8 cellular contexts compared by ENCODE assay signal in genomic region chr2:219178377-219179175, GRCh38. TPM values are rescaled to one million over a fixed set of nuclear protein-coding genes. Genes with fewer than 3 reads are reported as not detected.
DNase-seq lines count a peak whose midpoint lies in the region; ATAC-seq and TF ChIP-seq lines count a peak whose summit lies in the region.

No MANE protein-coding gene starts in this region.

- DNase-seq in GM10266 (ENCODE audit: extremely low spot score), result peak; percentile 51
- DNase-seq in LoVo (ENCODE audit: low spot score), result peak; percentile 7
- peak; percentile 50 for DNase-seq in activated CD8-positive, alpha-beta T cell treated with anti-CD3 and anti-CD28 coated beads for 36 hours
- DNase-seq in erythroblast (lab: John Stamatoyannopoulos, UW), result peak; percentile 74 to 84
- DNase-seq in naive B cell, result no peak
- DNase-seq in tibial nerve (ENCODE audit: low spot score in 2 of 2), result peak; percentile 39 to 40
- DNase-seq in HK-2 (ENCODE audit: unreplicated experiment), result no peak

- H3K9me3 Mint-ChIP-seq in activated CD8-positive, alpha-beta T cell treated with anti-CD3 and anti-CD28 coated beads for 36 hours, result no peaks in the 10 kb centered on the region
- no peaks in the 10 kb centered on the region for H3K9me3 Mint-ChIP-seq in naive B cell

- H3K27me3 ChIP-seq in tibial nerve, result no peaks in the 10 kb centered on the region

- no peak for TF ChIP-seq CTCF in GM10266 (IDR thresholded peaks at IDR 0.05; ENCODE audit: control insufficient read depth, insufficient read depth, low read depth, missing control alignments)
- no peak for TF ChIP-seq CTCF in activated CD8-positive, alpha-beta T cell treated with anti-CD3 and anti-CD28 coated beads for 36 hours (IDR thresholded peaks at IDR 0.05)
- TF ChIP-seq CTCF in tibial nerve (IDR thresholded peaks at IDR 0.05), result peak in 1 of 5 experiments; percentile 1

- CTCF ChIA-PET in activated CD8-positive, alpha-beta T cell treated with anti-CD3 and anti-CD28 coated beads for 36 hours (lab: Charles Lee), result interaction anchor here (0.7 to 2.0 kb wide), 3 partner anchors 14 to 70 kb away, joined by 3 to 8 read pairs (median 4); partner anchors contain the start of gene NHEJ1

- peak overlapping the region; percentile 92 to 99 (median 98) for H3K27ac ChIP-seq in tibial nerve

- H3K27ac Mint-ChIP-seq in activated CD8-positive, alpha-beta T cell treated with anti-CD3 and anti-CD28 coated beads for 36 hours, result peak overlapping the region; percentile 90
- peak overlapping the region; percentile 86 to 99 (median 91) for H3K27ac Mint-ChIP-seq in naive B cell

- no peak for TF ChIP-seq EP300 in tibial nerve (IDR thresholded peaks at IDR 0.05)

- peak overlapping the region; percentile 97 for H3K4me3 Mint-ChIP-seq in activated CD8-positive, alpha-beta T cell treated with anti-CD3 and anti-CD28 coated beads for 36 hours
- peak overlapping the region; percentile 82 to 99 (median 95) for H3K4me3 Mint-ChIP-seq in naive B cell

- H3K36me3 ChIP-seq in tibial nerve, result peaks cover 0 to 57% (median 23%) of the 10 kb centered on the region in 3 donors

- peaks cover 53% of the 10 kb centered on the region for H3K4me1 Mint-ChIP-seq in activated CD8-positive, alpha-beta T cell treated with anti-CD3 and anti-CD28 coated beads for 36 hours (ENCODE audit: low read depth)
- H3K4me1 Mint-ChIP-seq in naive B cell, result peaks cover 44 to 60% (median 50%) of the 10 kb centered on the region in 3 donors

- TF ChIP-seq POLR2A in erythroblast (IDR thresholded peaks at IDR 0.05; ENCODE audit: low read length) (no peak), tibial nerve (IDR thresholded peaks at IDR 0.05) (no peak)

- peaks cover 3 to 42% (median 25%) of the 10 kb centered on the region in 4 donors for H3K4me1 ChIP-seq in tibial nerve

- peaks cover 32% of the 10 kb centered on the region for H3K36me3 Mint-ChIP-seq in activated CD8-positive, alpha-beta T cell treated with anti-CD3 and anti-CD28 coated beads for 36 hours (ENCODE audit: low read depth)
- peaks cover 15 to 28% of the 10 kb centered on the region in 2 donors for H3K36me3 Mint-ChIP-seq in naive B cell

- ATAC-seq in GM21825 (IDR thresholded peaks at IDR 0.05; ENCODE audit: unreplicated experiment) (peak; percentile 15), naive B cell (ENCODE audit: low read depth in 2 of 2) (no peak)
- peak; percentile 2 for ATAC-seq in activated CD8-positive, alpha-beta T cell treated with anti-CD3 and anti-CD28 coated beads for 36 hours

- H3K9me3 ChIP-seq in tibial nerve, result no peaks in the 10 kb centered on the region

- intact Hi-C loops in activated CD8-positive, alpha-beta T cell treated with anti-CD3 and anti-CD28 coated beads for 36 hours (cut with micrococcal nuclease), result no loop called here

- POLR2A ChIA-PET in activated CD8-positive, alpha-beta T cell treated with anti-CD3 and anti-CD28 coated beads for 36 hours (lab: Charles Lee), result interaction anchor here (0.6 to 1.5 kb wide), 3 partner anchors 25 to 41 kb away, joined by 3 to 5 read pairs (median 3); partner anchors contain the start of gene ABCB6

- peak overlapping the region; percentile 83 to 94 (median 90) for H3K4me3 ChIP-seq in tibial nerve

- 5% methylated on average over 32 to 42 of the region's 45 CpGs for WGBS in tibial nerve, 2 donors

- no peaks in the 10 kb centered on the region for H3K27me3 Mint-ChIP-seq in activated CD8-positive, alpha-beta T cell treated with anti-CD3 and anti-CD28 coated beads for 36 hours
- H3K27me3 Mint-ChIP-seq in naive B cell, result no peaks in the 10 kb centered on the region

RNA-seq across cellular contexts. Expression of gene RETREG2, which starts 0.5 kb away (rescaled TPM):
- total RNA-seq in activated CD8-positive, alpha-beta T cell treated with anti-CD3 and anti-CD28 coated beads for 36 hours, result 10 to 100 TPM; 63.8 to 67.8 TPM
- 100 to 1,000 TPM in 1 of 6 donors, 10 to 100 TPM in 5; 54.7 to 113 (median 62.7) TPM for polyA plus RNA-seq in naive B cell (ENCODE audit: low read depth in 6 of 6)
- 10 to 100 TPM; 45.8 to 59.4 (median 54.3) TPM for total RNA-seq in tibial nerve

RNA-seq across cellular contexts. Expression of gene CNPPD1, which starts 1.9 kb away (rescaled TPM):
- total RNA-seq in activated CD8-positive, alpha-beta T cell treated with anti-CD3 and anti-CD28 coated beads for 36 hours, result 10 to 100 TPM; 38.6 to 38.7 TPM
- polyA plus RNA-seq in naive B cell (ENCODE audit: low read depth in 6 of 6), result 100 to 1,000 TPM; 112 to 157 (median 133) TPM
- total RNA-seq in tibial nerve, result 10 to 100 TPM; 38.8 to 51.3 (median 49.4) TPM

RNA-seq across cellular contexts. Expression of gene SLC23A3, which starts 8.7 kb away (rescaled TPM):
- 1 to 10 TPM; 1.1 to 1.6 TPM for total RNA-seq in activated CD8-positive, alpha-beta T cell treated with anti-CD3 and anti-CD28 coated beads for 36 hours
- polyA plus RNA-seq in naive B cell (ENCODE audit: low read depth in 6 of 6), result under 1 TPM in 2 of 6 donors, not detected in 4; 0.18 to 0.24 TPM
- under 1 TPM in 3 of 4 donors, not detected in 1; 0.21 to 0.98 (median 0.30) TPM for total RNA-seq in tibial nerve

RNA-seq across cellular contexts. Expression of gene NHEJ1, which starts 18.0 kb away (rescaled TPM):
- 10 to 100 TPM; 22.4 to 26.3 TPM for total RNA-seq in activated CD8-positive, alpha-beta T cell treated with anti-CD3 and anti-CD28 coated beads for 36 hours
- 10 to 100 TPM; 24.8 to 31.5 (median 27.7) TPM for polyA plus RNA-seq in naive B cell (ENCODE audit: low read depth in 6 of 6)
- total RNA-seq in tibial nerve, result 10 to 100 TPM; 12.9 to 27.4 (median 17.6) TPM

RNA-seq across cellular contexts. Expression of gene ZFAND2B, which starts 28.0 kb away (rescaled TPM):
- 10 to 100 TPM; 31.3 to 33.3 TPM for total RNA-seq in activated CD8-positive, alpha-beta T cell treated with anti-CD3 and anti-CD28 coated beads for 36 hours
- 10 to 100 TPM; 50.7 to 77.7 (median 57.9) TPM for polyA plus RNA-seq in naive B cell (ENCODE audit: low read depth in 6 of 6)
- 10 to 100 TPM; 30.3 to 58.8 (median 50.5) TPM for total RNA-seq in tibial nerve

Comparison
In these comparisons a context has a peak if more than half of its experiments do, and no peak if none do; other contexts are left out.
1. DNase-seq: peak in GM10266 (single experiment), LoVo (single experiment), activated CD8-positive, alpha-beta T cell treated with anti-CD3 and anti-CD28 coated beads for 36 hours (single experiment), erythroblast (2 of 2) and tibial nerve (2 of 2); none in naive B cell (single experiment) and HK-2 (single experiment).
2. ATAC-seq: peak in GM21825 (single experiment) and activated CD8-positive, alpha-beta T cell treated with anti-CD3 and anti-CD28 coated beads for 36 hours (single experiment); none in naive B cell (0 of 2).